In genomic region chr3:12972043-12972442, GRCh38 we compare ENCODE assay signal across 33 cellular contexts.
"Had no signal": no experiment of that assay in that cellular context is flagged by ENCODE, and none has a peak within 500 bp of the region (broad histone marks: within the 10 kb centered on the region; RNA-seq: fewer than 3 reads in every experiment).

No MANE protein-coding gene starts in this region.

- H3K4me3 ChIP-seq: adrenal gland, esophagus squamous epithelium, gastroesophageal sphincter had no signal

- H3K27ac ChIP-seq: epithelial cell of prostate, esophagus squamous epithelium, gastroesophageal sphincter had no signal

- H3K27me3 Mint-ChIP-seq: activated CD4-positive, alpha-beta memory T cell treated with anti-CD3 and anti-CD28 coated beads for 36 hours; activated CD4-positive, alpha-beta T cell treated with anti-CD3 and anti-CD28 coated beads for 36 hours; activated CD4-positive, alpha-beta T cell treated with anti-CD3 and anti-CD28 coated beads, Interleukin-2, amount 10 ng/mL, durations not matched to agents 24 days and 14 days; activated CD8-positive, alpha-beta memory T cell treated with anti-CD3 and anti-CD28 coated beads, Interleukin-2, amount 10 ng/mL, durations not matched to agents 7 days and 5 days; activated naive CD4-positive, alpha-beta T cell treated with anti-CD3 and anti-CD28 coated beads, Interleukin-2, amount 50 U/mL, for 24 hours; activated naive CD8-positive, alpha-beta T cell treated with anti-CD3 and anti-CD28 coated beads for 36 hours; activated naive CD8-positive, alpha-beta T cell treated with anti-CD3 and anti-CD28 coated beads, Interleukin-2, amount 50 U/mL, for 24 hours had no signal

- FAIRE-seq: bronchial epithelial cell, colon, endometrium, endothelial cell of umbilical vein had no signal

- H3K36me3 Mint-ChIP-seq: activated CD4-positive, alpha-beta memory T cell treated with anti-CD3 and anti-CD28 coated beads for 36 hours; activated naive CD4-positive, alpha-beta T cell treated with anti-CD3 and anti-CD28 coated beads, Interleukin-2, amount 50 U/mL, for 24 hours; activated naive CD8-positive, alpha-beta T cell treated with anti-CD3 and anti-CD28 coated beads for 36 hours; brain had no signal

- ATAC-seq: activated CD4-positive, alpha-beta T cell treated with anti-CD3 and anti-CD28 coated beads for 36 hours; activated CD8-positive, alpha-beta memory T cell treated with anti-CD3 and anti-CD28 coated beads, Interleukin-2, amount 10 ng/mL, durations not matched to agents 7 days and 5 days; activated CD8-positive, alpha-beta T cell treated with anti-CD3 and anti-CD28 coated beads, Interleukin-2, amount 10 ng/mL, durations not matched to agents 7 days and 5 days; activated naive CD8-positive, alpha-beta T cell treated with anti-CD3 and anti-CD28 coated beads, Interleukin-2, amount 50 U/mL, for 24 hours; gastroesophageal sphincter had no signal

- DNase-seq: activated CD4-positive, alpha-beta memory T cell treated with anti-CD3 and anti-CD28 coated beads for 36 hours; activated CD4-positive, alpha-beta T cell treated with anti-CD3 and anti-CD28 coated beads for 36 hours; activated CD4-positive, alpha-beta T cell treated with anti-CD3 and anti-CD28 coated beads, Interleukin-2, amount 10 ng/mL, durations not matched to agents 24 days and 14 days; activated CD4-positive, CD25-positive, alpha-beta regulatory T cell; activated CD4-positive, CD25-positive, alpha-beta regulatory T cell treated with anti-CD3 and anti-CD28 coated beads, Interleukin-2, amount 50 U/mL, for 72 hours; activated CD8-positive, alpha-beta memory T cell treated with anti-CD3 and anti-CD28 coated beads, Interleukin-2, amount 10 ng/mL, durations not matched to agents 7 days and 5 days; activated CD8-positive, alpha-beta memory T cell treated with anti-CD3 and anti-CD28 coated beads, Interleukin-2, amount 50 U/mL, for 4 hours; activated CD8-positive, alpha-beta T cell treated with anti-CD3 and anti-CD28 coated beads, Interleukin-2, amount 10 ng/mL, durations not matched to agents 7 days and 5 days; activated effector memory CD4-positive, alpha-beta T cell treated with anti-CD3 and anti-CD28 coated beads, Interleukin-2, amount 50 U/mL, for 16 hours; activated naive CD4-positive, alpha-beta T cell treated with anti-CD3 and anti-CD28 coated beads for 36 hours; activated naive CD8-positive, alpha-beta T cell treated with anti-CD3 and anti-CD28 coated beads for 36 hours; activated naive CD8-positive, alpha-beta T cell treated with anti-CD3 and anti-CD28 coated beads, Interleukin-2, amount 50 U/mL, for 24 hours; activated T-cell treated with anti-CD3 and anti-CD28 coated beads, Interleukin-2, amount 50 U/mL, for 1 hour; activated T-cell treated with anti-CD3 and anti-CD28 coated beads, Interleukin-2, amount 50 U/mL, for 48 hours; amygdala; aorta; cortex of kidney; dermis blood vessel endothelial cell; effector CD4-positive, alpha-beta T cell; esophagus squamous epithelium; foreskin melanocyte; T-helper 2 cell had no signal

- H3K27me3 ChIP-seq: adrenal gland, esophagus squamous epithelium, gastroesophageal sphincter had no signal

- H3K9me3 Mint-ChIP-seq: activated CD4-positive, alpha-beta memory T cell treated with anti-CD3 and anti-CD28 coated beads for 36 hours; activated CD4-positive, alpha-beta T cell treated with anti-CD3 and anti-CD28 coated beads, Interleukin-2, amount 10 ng/mL, durations not matched to agents 24 days and 14 days; activated naive CD4-positive, alpha-beta T cell treated with anti-CD3 and anti-CD28 coated beads for 36 hours; activated naive CD4-positive, alpha-beta T cell treated with anti-CD3 and anti-CD28 coated beads, Interleukin-2, amount 50 U/mL, for 24 hours; activated naive CD8-positive, alpha-beta T cell treated with anti-CD3 and anti-CD28 coated beads for 36 hours; activated naive CD8-positive, alpha-beta T cell treated with anti-CD3 and anti-CD28 coated beads, Interleukin-2, amount 50 U/mL, for 24 hours; activated T-helper 1 cell treated with anti-CD3 and anti-CD28 coated beads, Interleukin-12 subunit alpha, Interleukin-12 subunit beta, Interleukin-2, Interleukin-4 antibody, amounts not matched to agents 30 ng/mL and 10 ng/mL and 1 ng/mL, durations not matched to agents 14 hours and 24 hours and 36 hours; activated T-helper 2 cell treated with anti-CD3 and anti-CD28 coated beads, Interferon-gamma antibody, Interleukin-2, Interleukin-4, amounts not matched to agents 10 μg/mL and 5 μg/mL and 100 μg/mL, durations not matched to agents 14 hours and 24 hours and 36 hours had no signal

- H3K27ac Mint-ChIP-seq: activated CD4-positive, alpha-beta memory T cell treated with anti-CD3 and anti-CD28 coated beads for 36 hours; activated CD4-positive, alpha-beta T cell treated with anti-CD3 and anti-CD28 coated beads for 36 hours; activated CD4-positive, alpha-beta T cell treated with anti-CD3 and anti-CD28 coated beads, Interleukin-2, amount 10 ng/mL, durations not matched to agents 24 days and 14 days; activated CD8-positive, alpha-beta memory T cell treated with anti-CD3 and anti-CD28 coated beads, Interleukin-2, amount 10 ng/mL, durations not matched to agents 7 days and 5 days; activated CD8-positive, alpha-beta T cell treated with anti-CD3 and anti-CD28 coated beads, Interleukin-2, amount 10 ng/mL, durations not matched to agents 7 days and 5 days; activated naive CD4-positive, alpha-beta T cell treated with anti-CD3 and anti-CD28 coated beads for 36 hours; activated naive CD4-positive, alpha-beta T cell treated with anti-CD3 and anti-CD28 coated beads, Interleukin-2, amount 50 U/mL, for 24 hours; activated naive CD8-positive, alpha-beta T cell treated with anti-CD3 and anti-CD28 coated beads for 36 hours; activated naive CD8-positive, alpha-beta T cell treated with anti-CD3 and anti-CD28 coated beads, Interleukin-2, amount 50 U/mL, for 24 hours; activated T-helper 1 cell treated with anti-CD3 and anti-CD28 coated beads, Interleukin-12 subunit alpha, Interleukin-12 subunit beta, Interleukin-2, Interleukin-4 antibody, amounts not matched to agents 30 ng/mL and 10 ng/mL and 1 ng/mL, durations not matched to agents 14 hours and 24 hours and 36 hours; activated T-helper 2 cell treated with anti-CD3 and anti-CD28 coated beads, Interferon-gamma antibody, Interleukin-2, Interleukin-4, amounts not matched to agents 10 μg/mL and 5 μg/mL and 100 μg/mL, durations not matched to agents 14 hours and 24 hours and 36 hours had no signal

- H3K9me3 ChIP-seq: adrenal gland, esophagus squamous epithelium, gastroesophageal sphincter had no signal

- H3K36me3 ChIP-seq: adrenal gland, esophagus squamous epithelium, gastroesophageal sphincter had no signal

- H3K4me3 Mint-ChIP-seq: activated CD4-positive, alpha-beta memory T cell treated with anti-CD3 and anti-CD28 coated beads for 36 hours; activated CD4-positive, alpha-beta T cell treated with anti-CD3 and anti-CD28 coated beads for 36 hours; activated CD4-positive, alpha-beta T cell treated with anti-CD3 and anti-CD28 coated beads, Interleukin-2, amount 10 ng/mL, durations not matched to agents 24 days and 14 days; activated CD8-positive, alpha-beta memory T cell treated with anti-CD3 and anti-CD28 coated beads, Interleukin-2, amount 10 ng/mL, durations not matched to agents 7 days and 5 days; activated CD8-positive, alpha-beta T cell treated with anti-CD3 and anti-CD28 coated beads, Interleukin-2, amount 10 ng/mL, durations not matched to agents 7 days and 5 days; activated naive CD4-positive, alpha-beta T cell treated with anti-CD3 and anti-CD28 coated beads for 36 hours; activated naive CD4-positive, alpha-beta T cell treated with anti-CD3 and anti-CD28 coated beads, Interleukin-2, amount 50 U/mL, for 24 hours; activated naive CD8-positive, alpha-beta T cell treated with anti-CD3 and anti-CD28 coated beads for 36 hours; activated naive CD8-positive, alpha-beta T cell treated with anti-CD3 and anti-CD28 coated beads, Interleukin-2, amount 50 U/mL, for 24 hours; activated T-helper 1 cell treated with anti-CD3 and anti-CD28 coated beads, Interleukin-12 subunit alpha, Interleukin-12 subunit beta, Interleukin-2, Interleukin-4 antibody, amounts not matched to agents 30 ng/mL and 10 ng/mL and 1 ng/mL, durations not matched to agents 14 hours and 24 hours and 36 hours; brain had no signal
